Comparison of ENCODE assay signal across 15 cellular contexts in genomic region chr7:98996162-98996552, GRCh38.
A peak's percentile ranks its signal among the peaks of the same experiment; 100 is the strongest.
DNase-seq lines count a peak whose midpoint lies in the region; ATAC-seq and FAIRE-seq lines count a peak whose summit lies in the region.
"Had no signal": no experiment of that assay in that cellular context is flagged by ENCODE, and none has a peak within 500 bp of the region (broad histone marks: within the 10 kb centered on the region; RNA-seq: fewer than 3 reads in every experiment).

No MANE protein-coding gene starts in this region.

- H3K27ac ChIP-seq in caudate nucleus (ENCODE audit: low read depth, low read length): no peak overlapping the region
- H3K27ac ChIP-seq: gastrocnemius medialis, SJSA1 had no signal

- ATAC-seq in left cardiac atrium (no peak), HG03442 (IDR thresholded peaks at IDR 0.05; ENCODE audit: unreplicated experiment) (peak; percentile 61)
- ATAC-seq: gastrocnemius medialis had no signal

- intact Hi-C loops in cardiac septum (cut with DNase I) (no loop called here), left cardiac atrium (cut with DNase I) (no loop called here)

- FAIRE-seq in urothelium cell line (lab: Jason Lieb, UNC): peak; percentile 96

- peak; percentile 66 for DNase-seq in cardiac septum (ENCODE audit: low spot score)
- DNase-seq in left cardiac atrium: no peak
- peak in 39 of 61 donors; percentile 2 to 84 (median 41) for DNase-seq in caudate nucleus (lab: John Stamatoyannopoulos, UW)
- DNase-seq in urothelium cell line (ENCODE audit: low spot score): no peak
- DNase-seq in Ammon's horn (ENCODE audit: low spot score): no peak
- no peak for DNase-seq in occipital lobe (lab: John Stamatoyannopoulos, UW)
- no peak for DNase-seq in central memory CD4-positive, alpha-beta T cell
- DNase-seq: COR-L47, gastrocnemius medialis, GF-D8, Karpas-422, NCI-H146, NCI-H510A treated with DMSO at 0.1 percent for 48 hours had no signal

Comparison
In these comparisons a context has a peak if more than half of its experiments do, and no peak if none do; other contexts are left out.
1. DNase-seq: peak in cardiac septum (single experiment) and caudate nucleus (39 of 61); none in left cardiac atrium (single experiment), urothelium cell line (single experiment), Ammon's horn (single experiment), occipital lobe (single experiment) and central memory CD4-positive, alpha-beta T cell (single experiment).